ENCODE assay signal across 8 cellular contexts in the genomic region with DNA sequence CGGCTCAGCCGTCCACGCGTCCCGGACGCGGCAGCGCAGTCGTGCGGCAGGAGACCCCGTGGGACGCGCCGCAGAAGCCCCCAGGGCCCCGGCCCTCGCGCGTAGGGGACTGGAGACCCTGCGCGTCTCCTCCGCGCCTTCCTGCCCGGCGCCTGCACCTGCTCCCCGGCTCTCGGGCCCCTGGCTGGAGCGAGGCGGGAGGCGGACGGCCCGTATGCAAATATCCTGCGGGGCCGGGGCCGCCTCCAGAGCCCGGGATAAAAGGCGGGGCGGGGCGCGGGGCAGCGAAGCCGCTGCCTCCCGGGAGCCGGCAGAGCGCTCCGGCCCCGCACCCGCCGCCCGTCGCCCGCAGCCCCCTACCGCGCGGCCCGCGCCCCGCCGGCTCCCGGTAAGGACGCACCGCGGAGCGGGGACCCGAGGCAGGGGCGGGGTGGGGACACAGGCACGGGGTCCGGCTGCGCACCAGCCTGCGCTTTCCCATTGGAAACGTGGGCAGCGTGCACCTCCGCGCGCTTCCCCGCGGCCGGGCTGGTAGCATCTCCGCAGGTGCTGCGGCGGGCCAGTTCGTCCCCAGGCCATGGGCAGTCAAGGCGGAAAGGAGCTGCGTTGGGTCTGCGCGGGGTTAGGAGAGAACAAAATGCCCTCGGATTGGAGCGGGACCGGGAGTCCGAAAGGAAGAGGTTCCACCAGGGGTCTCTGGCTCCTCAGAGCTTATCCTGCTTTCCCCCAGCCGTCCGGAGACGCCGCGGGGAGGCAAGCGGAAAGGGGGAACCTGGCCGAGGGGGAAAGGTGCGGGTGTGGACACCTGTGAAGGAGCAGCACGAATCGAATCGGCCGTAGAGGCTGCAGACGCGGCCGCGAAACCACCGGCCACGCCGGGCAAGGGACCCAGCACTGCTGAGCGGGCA. TPM values are rescaled to one million over a fixed set of nuclear protein-coding genes. Genes with fewer than 3 reads are reported as not detected.
DNase-seq lines count a peak whose midpoint lies in the region; ATAC-seq and TF ChIP-seq lines count a peak whose summit lies in the region.

A gene with protein sequence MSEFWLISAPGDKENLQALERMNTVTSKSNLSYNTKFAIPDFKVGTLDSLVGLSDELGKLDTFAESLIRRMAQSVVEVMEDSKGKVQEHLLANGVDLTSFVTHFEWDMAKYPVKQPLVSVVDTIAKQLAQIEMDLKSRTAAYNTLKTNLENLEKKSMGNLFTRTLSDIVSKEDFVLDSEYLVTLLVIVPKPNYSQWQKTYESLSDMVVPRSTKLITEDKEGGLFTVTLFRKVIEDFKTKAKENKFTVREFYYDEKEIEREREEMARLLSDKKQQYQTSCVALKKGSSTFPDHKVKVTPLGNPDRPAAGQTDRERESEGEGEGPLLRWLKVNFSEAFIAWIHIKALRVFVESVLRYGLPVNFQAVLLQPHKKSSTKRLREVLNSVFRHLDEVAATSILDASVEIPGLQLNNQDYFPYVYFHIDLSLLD (plus strand): TSS at position 287 of the 908 bp plus-strand sequence. CDS start 1,220 bp downstream, outside the sequence.

- H4K20me1 ChIP-seq in mammary epithelial cell (ENCODE audit: insufficient read depth, low read length) = no peaks in the 10 kb centered on the region

- intact Hi-C loops in mammary epithelial cell (cut with micrococcal nuclease) = no loop called here
- intact Hi-C loops in vagina (cut with DNase I) = no loop called here

- no TSS peak for BruUV-seq in mammary epithelial cell (replicated peaks; lab: Mats Ljungman, UMichigan)

- dilution Hi-C loops in mammary epithelial cell (cut with HindIII; ENCODE audit: low sequenced_read_pairs) = no loop called here

- in situ Hi-C loops in mammary epithelial cell (cut with MboI; ENCODE audit: low sequenced_read_pairs in 2 of 2) = no loop called here

- CTCF ChIA-PET in mammary epithelial cell (lab: Charles Lee; ENCODE audit: low non-redundant PET) = no interaction called here

- H3K4me1 ChIP-seq in mammary epithelial cell (ENCODE audit: insufficient read depth, low read length) (peaks cover 33% of the 10 kb centered on the region), vagina (peaks cover 18% of the 10 kb centered on the region)

- H3K4me3 Mint-ChIP-seq in memory B cell = peak within 1 kb of the TSS; percentile 78

- no peaks in the 10 kb centered on the region for H3K9me3 Mint-ChIP-seq in memory B cell

- peak within 1 kb of the TSS; percentile 58 for H3K27ac Mint-ChIP-seq in memory B cell

- peaks cover 27% of the 10 kb centered on the region for H3K27me3 ChIP-seq in mammary epithelial cell (ENCODE audit: insufficient read depth, low read length)
- peaks cover 12% of the 10 kb centered on the region for H3K27me3 ChIP-seq in vagina

- H2AFZ ChIP-seq in mammary epithelial cell (ENCODE audit: low read depth, low read length) = peak within 1 kb of the TSS; percentile 66

- H3K27me3 Mint-ChIP-seq in memory B cell = peaks cover 23% of the 10 kb centered on the region

- WGBS in mammary epithelial cell (ENCODE audit: low coverage, missing lambda C conversion rate) = no CpG with 5 or more reads among the region's 109 CpGs

- peak within 1 kb of the TSS; percentile 88 for H3K4me2 ChIP-seq in mammary epithelial cell (ENCODE audit: insufficient read depth, low read depth, low read length)

- peak; percentile 56 for DNase-seq in NCI-H2227 (lab: John Stamatoyannopoulos, UW; ENCODE audit: unreplicated experiment)
- no peak for DNase-seq in NCI-H2227 treated with DMSO at 0.1 percent for 48 hours (lab: John Stamatoyannopoulos, UW)
- DNase-seq in NCI-H146 (lab: John Stamatoyannopoulos, UW) = peak; percentile 87
- DNase-seq in mammary epithelial cell = no peak
- DNase-seq in memory B cell (ENCODE audit: low spot score in 2 of 2) = peak in 1 of 2 donors; percentile 35
- DNase-seq in vagina (ENCODE audit: extremely low spot score in 2 of 2) = no peak
- DNase-seq in glomerular visceral epithelial cell (ENCODE audit: extremely low spot score) = no peak

- H3K9me3 ChIP-seq in mammary epithelial cell (replicated peaks; ENCODE audit: insufficient read depth, low read length) (no peaks in the 10 kb centered on the region), vagina (no peaks in the 10 kb centered on the region)

- no peaks in the 10 kb centered on the region for H3K79me2 ChIP-seq in mammary epithelial cell (ENCODE audit: insufficient read depth, low read length)

- H3K9ac ChIP-seq in mammary epithelial cell (ENCODE audit: insufficient read depth, low read length) = no peak within 1 kb of the TSS

- H3K27ac ChIP-seq in mammary epithelial cell (ENCODE audit: insufficient read depth, low read depth, low read length) (no peak within 1 kb of the TSS), vagina (no peak within 1 kb of the TSS)

- TF ChIP-seq CTCF in mammary epithelial cell (conservative IDR thresholded peaks at IDR 0.05 in 1 of 2, IDR thresholded peaks at IDR 0.05 in 1 of 2; ENCODE audit: extremely low read depth in 1 of 2, insufficient read depth in 1 of 2, low read depth in 1 of 2, low read length in 2 of 2) = no peak
- no peak for TF ChIP-seq CTCF in vagina (IDR thresholded peaks at IDR 0.05)

- peak; percentile 77 for ATAC-seq in GM21526 (IDR thresholded peaks at IDR 0.05; ENCODE audit: low FRiP score, unreplicated experiment)
- ATAC-seq in memory B cell (ENCODE audit: low read depth) = peak; percentile 63

- no peak for TF ChIP-seq POLR2A in vagina (IDR thresholded peaks at IDR 0.05)

- H3K36me3 ChIP-seq in mammary epithelial cell (ENCODE audit: insufficient read depth, low read length) = no peaks in the 10 kb centered on the region
- H3K36me3 ChIP-seq in vagina = no peaks in the 10 kb centered on the region

- peaks cover 15% of the 10 kb centered on the region for H3K4me1 Mint-ChIP-seq in memory B cell

- H3K4me3 ChIP-seq in mammary epithelial cell (replicated peaks in 1 of 3; ENCODE audit: insufficient read depth in 1 of 3, low read depth in 2 of 3, low read length in 3 of 3) (peak within 1 kb of the TSS in 2 of 3 experiments; percentile 30 to 45), vagina (peak within 1 kb of the TSS; percentile 44 to 47)

- no peaks in the 10 kb centered on the region for H3K36me3 Mint-ChIP-seq in memory B cell

RNA-seq across cellular contexts. Expression of the gene that starts here (rescaled TPM):
- under 1 TPM in 1 of 2 donors, not detected in 1; under 0.01 TPM for total RNA-seq in mammary epithelial cell
- polyA plus RNA-seq in mammary epithelial cell = 0.01 TPM
- not detected for polyA minus RNA-seq in mammary epithelial cell
- 134 TPM for total RNA-seq in vagina

Comparison
In these comparisons a context has a peak if more than half of its experiments do, and no peak if none do; other contexts are left out.
1. RNA of the gene that starts here (total RNA-seq): 134 TPM in vagina (single experiment); under 0.01 TPM in mammary epithelial cell; every median in the first group is over 100 times any median in the second.
2. DNase-seq: peak in NCI-H2227 (single experiment) and NCI-H146 (single experiment); none in NCI-H2227 treated with DMSO at 0.1 percent for 48 hours (single experiment), mammary epithelial cell (single experiment), vagina (0 of 2) and glomerular visceral epithelial cell (single experiment).